Comparison of ENCODE assay signal across 9 cellular contexts in the genomic region with DNA sequence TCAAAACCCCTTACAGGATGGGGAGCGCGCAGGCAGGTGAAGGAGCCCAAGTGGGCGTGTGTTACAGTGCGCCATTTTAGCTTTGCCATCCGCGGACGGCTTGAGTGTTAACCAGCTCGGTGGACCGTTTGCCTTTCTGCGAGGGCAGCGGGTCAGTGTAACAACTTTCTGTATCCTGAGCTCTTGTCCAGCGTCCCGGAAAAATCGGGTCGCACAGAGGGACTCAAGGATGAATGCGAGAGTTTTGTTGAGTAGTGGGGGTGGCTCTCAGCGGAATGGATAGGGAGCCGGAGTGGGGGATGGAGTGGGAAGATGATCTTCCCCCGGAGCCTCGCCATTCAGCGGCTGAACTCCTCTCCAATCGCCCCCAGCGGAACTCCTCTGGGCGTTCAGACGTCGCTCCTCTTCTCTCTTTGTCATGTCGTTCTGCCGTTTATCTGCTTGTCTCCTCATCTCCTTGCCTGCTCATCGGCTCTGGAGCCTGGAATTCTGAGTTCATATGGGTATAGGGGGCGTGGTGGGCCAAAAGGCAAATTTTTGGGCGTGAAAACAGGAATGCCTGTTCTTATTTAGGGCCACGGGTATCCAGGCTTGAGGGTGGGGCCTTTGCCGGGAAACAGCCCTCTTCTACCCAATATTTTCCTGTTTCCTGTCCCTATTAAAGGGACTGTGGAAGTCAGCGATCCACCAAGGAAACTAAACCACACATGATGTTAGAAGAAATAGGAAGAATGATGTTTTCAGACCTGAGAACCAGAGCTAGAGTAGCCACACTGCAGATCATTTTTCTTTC.
A peak's percentile ranks its signal among the peaks of the same experiment; 100 is the strongest.
DNase-seq lines count a peak whose midpoint lies in the region; ATAC-seq, FAIRE-seq and TF ChIP-seq lines count a peak whose summit lies in the region.
"Had no signal": no experiment of that assay in that cellular context is flagged by ENCODE, and none has a peak within 500 bp of the region (broad histone marks: within the 10 kb centered on the region; RNA-seq: fewer than 3 reads in every experiment).

No MANE protein-coding gene starts in this region.

- WGBS in heart left ventricle, 4 donors, result 11 to 21% (median 12%) methylated on average over 34 of the region's 34 CpGs
- WGBS in aorta, 2 donors, result 22 to 36% methylated on average over 34 of the region's 34 CpGs

- DNase-seq in activated naive CD8-positive, alpha-beta T cell treated with anti-CD3 and anti-CD28 coated beads for 36 hours, result no peak
- DNase-seq in heart left ventricle, result peak in 2 of 5 donors; percentile 23 to 52
- DNase-seq in aorta, result no peak
- no peak for DNase-seq in stimulated activated CD4-positive, alpha-beta T cell treated with anti-CD3 and anti-CD28 coated beads, Interleukin-2, amount 100 ng/mL, for 24 hours
- DNase-seq in HTR-8/SVneo (ENCODE audit: insufficient read length, low spot score), result no peak
- DNase-seq in NCI-H1930 (lab: John Stamatoyannopoulos, UW), result no peak
- DNase-seq: activated gamma-delta T cell had no signal

- H3K4me3 ChIP-seq in heart left ventricle, result peak overlapping the region in 10 of 12 donors; percentile 1 to 48 (median 36)
- H3K4me3 ChIP-seq in neuron (ENCODE audit: low read length), result no peak overlapping the region
- H3K4me3 ChIP-seq in aorta (ENCODE audit: low read length in 2 of 2), result peak overlapping the region in 1 of 2 donors; percentile 22

- peaks cover 0 to 8% (median 0%) of the 10 kb centered on the region in 12 donors for H3K4me1 ChIP-seq in heart left ventricle
- H3K4me1 ChIP-seq in neuron (ENCODE audit: insufficient read depth, low read length), result no peaks in the 10 kb centered on the region
- peaks cover 0 to 1% of the 10 kb centered on the region in 2 donors for H3K4me1 ChIP-seq in aorta (ENCODE audit: control insufficient read depth in 1 of 2, insufficient read depth in 2 of 2, low read length in 2 of 2)

- no peak for TF ChIP-seq POLR2A in heart left ventricle (IDR thresholded peaks at IDR 0.05)

- peaks cover 6% of the 10 kb centered on the region for H3K27me3 Mint-ChIP-seq in activated naive CD8-positive, alpha-beta T cell
- peaks cover 16% of the 10 kb centered on the region for H3K27me3 Mint-ChIP-seq in activated naive CD8-positive, alpha-beta T cell treated with anti-CD3 and anti-CD28 coated beads for 36 hours

- no peak for FAIRE-seq in HTR-8/SVneo (lab: Jason Lieb, UNC)

- H3K4me3 Mint-ChIP-seq in activated naive CD8-positive, alpha-beta T cell, result peak overlapping the region; percentile 3
- no peak overlapping the region for H3K4me3 Mint-ChIP-seq in activated naive CD8-positive, alpha-beta T cell treated with anti-CD3 and anti-CD28 coated beads for 36 hours

- no peak overlapping the region for H3K27ac ChIP-seq in heart left ventricle
- H3K27ac ChIP-seq in aorta (ENCODE audit: low read depth in 1 of 2, low read length in 2 of 2), result no peak overlapping the region

- peaks cover 0 to 12% (median 0%) of the 10 kb centered on the region in 12 donors for H3K9me3 ChIP-seq in heart left ventricle
- H3K9me3 ChIP-seq in neuron (ENCODE audit: low read length), result no peaks in the 10 kb centered on the region
- no peaks in the 10 kb centered on the region for H3K9me3 ChIP-seq in aorta (ENCODE audit: control insufficient read depth, low read length)

- H3K4me1 Mint-ChIP-seq in activated naive CD8-positive, alpha-beta T cell (ENCODE audit: low read depth), result no peaks in the 10 kb centered on the region
- no peaks in the 10 kb centered on the region for H3K4me1 Mint-ChIP-seq in activated naive CD8-positive, alpha-beta T cell treated with anti-CD3 and anti-CD28 coated beads for 36 hours

- no peaks in the 10 kb centered on the region for H3K36me3 Mint-ChIP-seq in activated naive CD8-positive, alpha-beta T cell
- H3K36me3 Mint-ChIP-seq in activated naive CD8-positive, alpha-beta T cell treated with anti-CD3 and anti-CD28 coated beads for 36 hours, result no peaks in the 10 kb centered on the region

- TF ChIP-seq CTCF in heart left ventricle (IDR thresholded peaks at IDR 0.05), result no peak

- ATAC-seq in heart left ventricle, result peak in 3 of 4 donors; percentile 7 to 57 (median 34)
- ATAC-seq in aorta (ENCODE audit: low FRiP score), result peak; percentile 29

- peaks cover 0 to 6% (median 0%) of the 10 kb centered on the region in 9 donors for H3K27me3 ChIP-seq in heart left ventricle
- H3K27me3 ChIP-seq in neuron (ENCODE audit: insufficient read depth, low read length), result no peaks in the 10 kb centered on the region
- H3K27me3 ChIP-seq in aorta (ENCODE audit: control insufficient read depth in 1 of 2, insufficient read depth in 2 of 2, low read length in 1 of 2), result no peaks in the 10 kb centered on the region

- H2AFZ ChIP-seq in neuron (ENCODE audit: low read depth, low read length), result peak overlapping the region; percentile 73

- no peak overlapping the region for H3K27ac Mint-ChIP-seq in activated naive CD8-positive, alpha-beta T cell
- H3K27ac Mint-ChIP-seq in activated naive CD8-positive, alpha-beta T cell treated with anti-CD3 and anti-CD28 coated beads for 36 hours, result no peak overlapping the region

- intact Hi-C loops in heart left ventricle (cut with DNase I) (no loop called here), aorta (cut with DNase I) (no loop called here)

- H3K9me3 Mint-ChIP-seq in activated naive CD8-positive, alpha-beta T cell (ENCODE audit: low read depth), result peaks cover 12% of the 10 kb centered on the region
- H3K9me3 Mint-ChIP-seq in activated naive CD8-positive, alpha-beta T cell treated with anti-CD3 and anti-CD28 coated beads for 36 hours, result peaks cover 6% of the 10 kb centered on the region

- H3K36me3 ChIP-seq in heart left ventricle (no peaks in the 10 kb centered on the region), neuron (ENCODE audit: insufficient read depth, low read length) (no peaks in the 10 kb centered on the region), aorta (ENCODE audit: control insufficient read depth in 1 of 2, insufficient read depth in 2 of 2, low read length in 1 of 2) (no peaks in the 10 kb centered on the region)
